9 cellular contexts compared by ENCODE assay signal in genomic region chr15:22979699-22980188, GRCh38. TPM values are rescaled to one million over a fixed set of nuclear protein-coding genes. Genes with fewer than 3 reads are reported as not detected.
A peak's percentile ranks its signal among the peaks of the same experiment; 100 is the strongest.
DNase-seq lines count a peak whose midpoint lies in the region; ATAC-seq, FAIRE-seq and TF ChIP-seq lines count a peak whose summit lies in the region.
"Had no signal": no experiment of that assay in that cellular context is flagged by ENCODE, and none has a peak within 500 bp of the region (broad histone marks: within the 10 kb centered on the region; RNA-seq: fewer than 3 reads in every experiment).

No MANE protein-coding gene starts in this region.

- CTCF ChIA-PET in activated CD4-positive, alpha-beta T cell treated with anti-CD3 and anti-CD28 coated beads for 36 hours (lab: Charles Lee): interaction anchor here (1.0 kb wide), 1 partner anchor 60 kb away, joined by 3 read pairs; the partner anchor contains the start of gene TUBGCP5
- CTCF ChIA-PET in activated B cell treated with CpG ODN at 0.5 μM for 24 hours (lab: Charles Lee): no interaction called here

- peak overlapping the region; percentile 77 to 98 (median 85) for H3K4me3 ChIP-seq in esophagus muscularis mucosa

- peak; percentile 38 for ATAC-seq in activated CD4-positive, alpha-beta T cell treated with anti-CD3 and anti-CD28 coated beads for 36 hours
- peak; percentile 12 for ATAC-seq in HG03342 (IDR thresholded peaks at IDR 0.05; ENCODE audit: unreplicated experiment)
- ATAC-seq in activated B cell treated with CpG ODN at 0.5 μM for 24 hours (ENCODE audit: low read depth): peak; percentile 32
- ATAC-seq in naive thymus-derived CD8-positive, alpha-beta T cell: peak; percentile 22 to 42

- WGBS in esophagus muscularis mucosa: 0% methylated on average over 13 of the region's 49 CpGs

- H3K36me3 Mint-ChIP-seq in activated CD4-positive, alpha-beta T cell treated with anti-CD3 and anti-CD28 coated beads for 36 hours (ENCODE audit: low read depth): no peaks in the 10 kb centered on the region
- no peaks in the 10 kb centered on the region for H3K36me3 Mint-ChIP-seq in activated B cell treated with CpG ODN at 0.5 μM for 24 hours (ENCODE audit: low read depth)
- peaks cover 0 to 2% (median 0%) of the 10 kb centered on the region in 3 donors for H3K36me3 Mint-ChIP-seq in naive thymus-derived CD8-positive, alpha-beta T cell

- H3K36me3 ChIP-seq in esophagus muscularis mucosa: no peaks in the 10 kb centered on the region

- peak overlapping the region; percentile 84 for H3K4me3 Mint-ChIP-seq in activated CD4-positive, alpha-beta T cell treated with anti-CD3 and anti-CD28 coated beads for 36 hours
- H3K4me3 Mint-ChIP-seq in activated B cell treated with CpG ODN at 0.5 μM for 24 hours: peak overlapping the region; percentile 83
- peak overlapping the region; percentile 81 to 93 (median 87) for H3K4me3 Mint-ChIP-seq in naive thymus-derived CD8-positive, alpha-beta T cell

- no peak for TF ChIP-seq POLR2A in esophagus muscularis mucosa (IDR thresholded peaks at IDR 0.05; ENCODE audit: low read depth)

- peak overlapping the region; percentile 76 to 91 (median 85) for H3K27ac ChIP-seq in esophagus muscularis mucosa (replicated peaks in 1 of 4)

- H3K9me3 Mint-ChIP-seq in activated CD4-positive, alpha-beta T cell treated with anti-CD3 and anti-CD28 coated beads for 36 hours (ENCODE audit: low read depth): no peaks in the 10 kb centered on the region
- H3K9me3 Mint-ChIP-seq in activated B cell treated with CpG ODN at 0.5 μM for 24 hours: no peaks in the 10 kb centered on the region
- H3K9me3 Mint-ChIP-seq in naive thymus-derived CD8-positive, alpha-beta T cell: no peaks in the 10 kb centered on the region

- H3K27me3 Mint-ChIP-seq in activated CD4-positive, alpha-beta T cell treated with anti-CD3 and anti-CD28 coated beads for 36 hours: peaks cover 9% of the 10 kb centered on the region
- H3K27me3 Mint-ChIP-seq in activated B cell treated with CpG ODN at 0.5 μM for 24 hours: peaks cover 8% of the 10 kb centered on the region
- H3K27me3 Mint-ChIP-seq in naive thymus-derived CD8-positive, alpha-beta T cell: peaks cover 12 to 36% (median 19%) of the 10 kb centered on the region in 5 donors

- peak overlapping the region; percentile 59 for H3K27ac Mint-ChIP-seq in activated CD4-positive, alpha-beta T cell treated with anti-CD3 and anti-CD28 coated beads for 36 hours
- H3K27ac Mint-ChIP-seq in activated B cell treated with CpG ODN at 0.5 μM for 24 hours: no peak overlapping the region
- H3K27ac Mint-ChIP-seq in naive thymus-derived CD8-positive, alpha-beta T cell: peak overlapping the region in 2 of 10 donors; percentile 46 to 76

- no peaks in the 10 kb centered on the region for H3K27me3 ChIP-seq in esophagus muscularis mucosa

- H3K4me1 ChIP-seq in esophagus muscularis mucosa: peaks cover 10 to 27% (median 23%) of the 10 kb centered on the region in 4 donors

- TF ChIP-seq CTCF in activated B cell treated with CpG ODN at 0.5 μM for 24 hours (IDR thresholded peaks at IDR 0.05) (no peak), esophagus muscularis mucosa (IDR thresholded peaks at IDR 0.05) (no peak)

- DNase-seq in activated CD4-positive, alpha-beta T cell treated with anti-CD3 and anti-CD28 coated beads for 36 hours: peak; percentile 24
- no peak for DNase-seq in activated CD4-positive, alpha-beta T cell treated with anti-CD3 and anti-CD28 coated beads for 1 hour
- peak; percentile 26 for DNase-seq in activated B cell treated with CpG ODN at 0.5 μM for 24 hours
- no peak for DNase-seq in esophagus muscularis mucosa (ENCODE audit: extremely low spot score)
- DNase-seq in naive thymus-derived CD8-positive, alpha-beta T cell: peak in 1 of 10 donors; percentile 15
- DNase-seq in medulla oblongata (ENCODE audit: extremely low spot score): no peak
- DNase-seq in HTR-8/SVneo (ENCODE audit: insufficient read length, low spot score): no peak

- H3K9me3 ChIP-seq in esophagus muscularis mucosa: no peaks in the 10 kb centered on the region

- POLR2A ChIA-PET in activated CD4-positive, alpha-beta T cell treated with anti-CD3 and anti-CD28 coated beads for 36 hours (lab: Charles Lee): interaction anchor here (0.6 kb wide), 1 partner anchor 60 kb away, joined by 3 read pairs; the partner anchor contains the start of gene TUBGCP5
- POLR2A ChIA-PET in activated B cell treated with CpG ODN at 0.5 μM for 24 hours (lab: Charles Lee): interaction anchor here (1.5 kb wide), 1 partner anchor 140 kb away, joined by 7 read pairs; no protein-coding TSS in a partner anchor
- POLR2A ChIA-PET in naive thymus-derived CD8-positive, alpha-beta T cell (lab: Charles Lee): no interaction called here

- H3K4me1 Mint-ChIP-seq in activated CD4-positive, alpha-beta T cell treated with anti-CD3 and anti-CD28 coated beads for 36 hours: peaks cover 8% of the 10 kb centered on the region
- H3K4me1 Mint-ChIP-seq in activated B cell treated with CpG ODN at 0.5 μM for 24 hours: peaks cover 17% of the 10 kb centered on the region
- peaks cover 8 to 20% (median 16%) of the 10 kb centered on the region in 4 donors for H3K4me1 Mint-ChIP-seq in naive thymus-derived CD8-positive, alpha-beta T cell

- FAIRE-seq in HTR-8/SVneo (lab: Jason Lieb, UNC): no peak
- FAIRE-seq: endometrium had no signal

- no peak for TF ChIP-seq EP300 in esophagus muscularis mucosa (IDR thresholded peaks at IDR 0.05)

- intact Hi-C loops in activated CD4-positive, alpha-beta T cell treated with anti-CD3 and anti-CD28 coated beads for 36 hours (cut with DNase I, micrococcal nuclease): loop anchor here (1.0 to 10.0 kb wide), 4 partner anchors 58 to 192 kb away; partner anchors contain the start of genes TUBGCP5 (in 2 of the 2) and NIPA1 (in 1 of the 2)
- intact Hi-C loops in activated B cell treated with CpG ODN at 0.5 μM for 24 hours (cut with micrococcal nuclease) (loop anchor here (1.0 to 2.0 kb wide), 3 partner anchors 41 to 139 kb away; partner anchors contain the start of gene TUBGCP5), esophagus muscularis mucosa (cut with DNase I) (loop anchor here (2.0 kb wide), 1 partner anchor 57 kb away; no protein-coding TSS in a partner anchor)

RNA-seq across cellular contexts. Expression of gene CYFIP1, which starts 0.4 kb away (rescaled TPM):
- total RNA-seq in activated CD4-positive, alpha-beta T cell treated with anti-CD3 and anti-CD28 coated beads for 36 hours: 10 to 100 TPM; 31.1 to 32.8 TPM
- total RNA-seq in activated B cell treated with CpG ODN at 0.5 μM for 24 hours (11.4 and 16.4 TPM in 2 replicates), esophagus muscularis mucosa (100 to 1,000 TPM in 2 of 4 donors, 10 to 100 TPM in 2; 86.8 to 131 (median 105) TPM)
- total RNA-seq in naive thymus-derived CD8-positive, alpha-beta T cell: 1 to 10 TPM; 2.8 to 4.1 TPM
- 1 to 10 TPM in 1 of 3 donors, under 1 TPM in 2; 0.34 to 1.6 (median 0.74) TPM for polyA plus RNA-seq in naive thymus-derived CD8-positive, alpha-beta T cell

RNA-seq across cellular contexts. Expression of gene TUBGCP5, which starts 59.6 kb away (rescaled TPM):
- 10 to 100 TPM; 16.2 to 16.4 TPM for total RNA-seq in activated CD4-positive, alpha-beta T cell treated with anti-CD3 and anti-CD28 coated beads for 36 hours
- total RNA-seq in activated B cell treated with CpG ODN at 0.5 μM for 24 hours: 21.7 and 26.2 TPM in 2 replicates
- 10 to 100 TPM in 3 of 4 donors, 1 to 10 TPM in 1; 8.1 to 18.3 (median 14.1) TPM for total RNA-seq in esophagus muscularis mucosa
- 10 to 100 TPM; 27.2 to 30.3 TPM for total RNA-seq in naive thymus-derived CD8-positive, alpha-beta T cell
- polyA plus RNA-seq in naive thymus-derived CD8-positive, alpha-beta T cell: 1 to 10 TPM; 4.3 to 9.8 (median 5.0) TPM

Comparison
In these comparisons a context has a peak if more than half of its experiments do, and no peak if none do; other contexts are left out.
1. DNase-seq: peak in activated CD4-positive, alpha-beta T cell treated with anti-CD3 and anti-CD28 coated beads for 36 hours (single experiment) and activated B cell treated with CpG ODN at 0.5 μM for 24 hours (single experiment); none in activated CD4-positive, alpha-beta T cell treated with anti-CD3 and anti-CD28 coated beads for 1 hour (single experiment), esophagus muscularis mucosa (single experiment), medulla oblongata (single experiment) and HTR-8/SVneo (single experiment).
2. Peak in every context shown above with its lines, with median percentiles within 50 percentile points of each other: ATAC-seq and H3K4me3 Mint-ChIP-seq.